22 cellular contexts compared by ENCODE assay signal in genomic region chr10:78224602-78225001, GRCh38.
DNase-seq lines count a peak whose midpoint lies in the region; ATAC-seq lines count a peak whose summit lies in the region.
"Had no signal": no experiment of that assay in that cellular context is flagged by ENCODE, and none has a peak within 500 bp of the region (broad histone marks: within the 10 kb centered on the region; RNA-seq: fewer than 3 reads in every experiment).

No MANE protein-coding gene starts in this region.

- in situ Hi-C loops in ACHN (cut with HindIII; ENCODE audit: low pct_ligation_motif_present, low pct_unique_long_range_greater_than_20kb, low sequenced_read_pairs), result no loop called here

- no peak for ATAC-seq in HG03354 (IDR thresholded peaks at IDR 0.05; ENCODE audit: poor library complexity, severe bottlenecking, unreplicated experiment)
- ATAC-seq: Panc1, psoas muscle had no signal

- DNase-seq in AG08396 (ENCODE audit: low spot score) (peak; percentile 67), HT1080 (ENCODE audit: low read depth) (peak; percentile 66), astrocyte of the hippocampus (ENCODE audit: low read depth, low spot score) (peak; percentile 57), non-pigmented ciliary epithelial cell (ENCODE audit: low read depth) (peak; percentile 15), ACHN (no peak), SIG-M5 treated with dmso at 0.1 percent for 504 hours (lab: John Stamatoyannopoulos, UW; ENCODE audit: unreplicated experiment) (no peak), cerebellar cortex (ENCODE audit: low spot score) (no peak)
- DNase-seq: activated CD4-positive, alpha-beta T cell treated with anti-CD3 and anti-CD28 coated beads for 1 hour; activated effector memory CD4-positive, alpha-beta T cell treated with anti-CD3 and anti-CD28 coated beads, Interleukin-2, amount 50 U/mL, for 16 hours; activated naive CD8-positive, alpha-beta T cell treated with anti-CD3 and anti-CD28 coated beads, Interleukin-2, amount 10 ng/mL, durations not matched to agents 7 days and 5 days; glutamatergic neuron; KG1; mammary epithelial cell; NCI-H2171 treated with DMSO at 0.1 percent for 48 hours; NCI-H524; NK-92 treated with Interleukin-12 subunit alpha and Interleukin-12 subunit beta, amount 100 ng/mL, for 24 hours; psoas muscle; SJCRH30; stimulated activated CD8-positive, alpha-beta memory T cell treated with anti-CD3 and anti-CD28 coated beads, Interleukin-4, amount 100 ng/mL, for 48 hours; upper lobe of left lung had no signal

Comparison
In these comparisons a context has a peak if more than half of its experiments do, and no peak if none do; other contexts are left out.
1. DNase-seq: peak in AG08396 (single experiment), HT1080 (single experiment), astrocyte of the hippocampus (single experiment) and non-pigmented ciliary epithelial cell (single experiment); none in ACHN (single experiment), SIG-M5 treated with dmso at 0.1 percent for 504 hours (single experiment) and cerebellar cortex (single experiment).